8 cellular contexts compared by ENCODE assay signal in the genomic region with DNA sequence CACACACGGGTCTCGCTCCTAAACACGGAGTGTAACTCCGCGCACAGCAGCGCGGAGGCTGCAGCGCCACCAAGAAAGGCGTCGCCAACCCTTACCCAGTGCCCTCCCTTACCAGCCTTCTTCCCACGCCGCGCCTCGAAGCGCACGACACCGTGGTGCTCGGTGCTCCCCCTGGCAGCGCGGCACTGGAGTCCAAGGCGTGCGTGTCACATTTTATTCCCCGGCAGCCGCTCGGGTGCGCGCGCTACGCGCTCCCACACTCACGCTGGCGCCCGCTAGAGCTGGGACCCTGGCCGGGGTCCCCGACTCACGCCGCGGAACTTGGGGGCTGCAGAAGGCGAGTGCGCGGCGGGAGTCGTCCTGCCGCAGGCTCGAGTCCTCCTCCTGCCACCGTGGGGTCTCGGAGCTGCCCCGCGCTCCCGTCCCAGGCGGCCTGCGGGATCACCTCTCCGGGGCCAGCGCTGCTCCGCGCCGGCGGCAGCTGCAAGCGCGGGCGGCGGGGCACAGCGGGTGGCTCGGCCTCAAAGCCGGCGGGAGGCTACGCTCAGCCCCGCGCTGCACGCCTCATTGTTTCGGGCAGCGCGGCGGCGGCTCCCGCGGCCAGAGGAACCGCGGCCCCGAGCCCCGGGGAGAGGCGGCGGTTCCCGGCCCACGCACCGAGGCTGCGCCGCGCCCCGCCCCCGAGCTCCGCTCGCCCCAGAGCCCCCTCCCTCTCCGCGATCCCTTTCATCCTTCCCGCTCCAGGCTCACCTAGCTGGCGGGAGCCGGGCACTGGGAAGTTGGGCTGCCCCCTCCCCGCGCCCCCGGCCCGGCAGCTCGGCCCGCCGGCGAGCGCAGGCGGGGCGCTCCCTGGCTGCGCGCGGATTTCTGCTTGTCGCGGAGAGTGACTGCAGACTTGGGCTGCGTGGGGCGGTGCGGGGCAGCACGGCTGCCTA. TPM values are rescaled to one million over a fixed set of nuclear protein-coding genes. Genes with fewer than 3 reads are reported as not detected.
DNase-seq lines count a peak whose midpoint lies in the region; ATAC-seq and TF ChIP-seq lines count a peak whose summit lies in the region.

ST6GAL2 (minus strand) TSS at position 187 of the 935 bp plus-strand sequence. CDS start 42,190 bp downstream, outside the sequence.

- H3K27ac Mint-ChIP-seq in GM23338, result no peak within 1 kb of the TSS
- H3K27ac Mint-ChIP-seq in WTC11, result peak within 1 kb of the TSS; percentile 2; the same call in 1 of the 2 replicates
- no peak within 1 kb of the TSS for H3K27ac Mint-ChIP-seq in naive thymus-derived CD4-positive, alpha-beta T cell

- H3K27ac ChIP-seq in GM23338 (ENCODE audit: low read depth) (no peak within 1 kb of the TSS), sigmoid colon (peak within 1 kb of the TSS; percentile 9 to 81 (median 57))
- H3K27ac ChIP-seq in naive thymus-derived CD4-positive, alpha-beta T cell (ENCODE audit: low read depth, low read length), result no peak within 1 kb of the TSS

- H3K36me3 ChIP-seq in GM23338 (ENCODE audit: insufficient read depth), result no peaks in the 10 kb centered on the region
- no peaks in the 10 kb centered on the region for H3K36me3 ChIP-seq in sigmoid colon
- no peaks in the 10 kb centered on the region for H3K36me3 ChIP-seq in naive thymus-derived CD4-positive, alpha-beta T cell (ENCODE audit: control insufficient read depth in 2 of 3, insufficient read depth in 3 of 3, low read length in 3 of 3)

- peaks cover 59% of the 10 kb centered on the region for H3K4me1 ChIP-seq in GM23338 (ENCODE audit: insufficient read depth)
- peaks cover 0 to 31% (median 20%) of the 10 kb centered on the region in 4 donors for H3K4me1 ChIP-seq in sigmoid colon
- no peaks in the 10 kb centered on the region for H3K4me1 ChIP-seq in naive thymus-derived CD4-positive, alpha-beta T cell (ENCODE audit: control insufficient read depth in 2 of 2, insufficient read depth in 2 of 2, low read length in 2 of 2)

- H3K36me3 Mint-ChIP-seq in GM23338 (ENCODE audit: low read depth), result no peaks in the 10 kb centered on the region; the same call in 2 of the 3 replicates
- H3K36me3 Mint-ChIP-seq in WTC11, result no peaks in the 10 kb centered on the region
- peaks cover 0 to 4% (median 0%) of the 10 kb centered on the region in 5 donors for H3K36me3 Mint-ChIP-seq in naive thymus-derived CD4-positive, alpha-beta T cell

- peaks cover 24% of the 10 kb centered on the region for H3K27me3 Mint-ChIP-seq in GM23338 (ENCODE audit: insufficient read depth, low read depth, poor library complexity)
- peaks cover 33% of the 10 kb centered on the region for H3K27me3 Mint-ChIP-seq in WTC11 (ENCODE audit: low read depth)
- peaks cover 29 to 45% (median 33%) of the 10 kb centered on the region in 5 donors for H3K27me3 Mint-ChIP-seq in naive thymus-derived CD4-positive, alpha-beta T cell

- H3K79me2 ChIP-seq in GM23338 (replicated peaks; ENCODE audit: insufficient read depth), result peaks cover 38% of the 10 kb centered on the region

- DNase-seq in GM23338 (ENCODE audit: low spot score) (peak; percentile 72), WTC11 (ENCODE audit: low spot score) (peak; percentile 55), hepatic stellate cell (ENCODE audit: low spot score) (peak; percentile 17), sigmoid colon (no peak), MV-4-11 (lab: John Stamatoyannopoulos, UW) (no peak), AG08395 (ENCODE audit: low spot score) (no peak), NCI-H446 treated with DMSO at 0.1 percent for 48 hours (lab: John Stamatoyannopoulos, UW) (no peak)
- no peak for DNase-seq in naive thymus-derived CD4-positive, alpha-beta T cell

- TF ChIP-seq EP300 in sigmoid colon (IDR thresholded peaks at IDR 0.05), result no peak

- TF ChIP-seq CTCF in GM23338 (conservative IDR thresholded peaks at IDR 0.05; ENCODE audit: low read depth in 2 of 2), result peak in 1 of 2 experiments; percentile 15; a peak in 1 of 4 replicates
- no peak for TF ChIP-seq CTCF in WTC11 (IDR thresholded peaks at IDR 0.05)
- no peak for TF ChIP-seq CTCF in sigmoid colon (IDR thresholded peaks at IDR 0.05)

- no peaks in the 10 kb centered on the region for H3K9me3 ChIP-seq in sigmoid colon
- H3K9me3 ChIP-seq in naive thymus-derived CD4-positive, alpha-beta T cell (ENCODE audit: control insufficient read depth in 2 of 3, low read length in 3 of 3), result no peaks in the 10 kb centered on the region

- H3K4me2 ChIP-seq in GM23338, result peak within 1 kb of the TSS; percentile 80

- no peaks in the 10 kb centered on the region; the same call in 2 of the 3 replicates for H3K9me3 Mint-ChIP-seq in GM23338
- no peaks in the 10 kb centered on the region for H3K9me3 Mint-ChIP-seq in WTC11
- peaks cover 0 to 2% (median 0%) of the 10 kb centered on the region in 11 donors for H3K9me3 Mint-ChIP-seq in naive thymus-derived CD4-positive, alpha-beta T cell

- H4K20me1 ChIP-seq in GM23338 (replicated peaks; ENCODE audit: insufficient read depth), result peaks cover 2% of the 10 kb centered on the region

- H3K4me3 ChIP-seq in GM23338 (peak within 1 kb of the TSS; percentile 63), sigmoid colon (peak within 1 kb of the TSS; percentile 27 to 76 (median 54))
- no peak within 1 kb of the TSS for H3K4me3 ChIP-seq in naive thymus-derived CD4-positive, alpha-beta T cell (ENCODE audit: low read length)

- 1 to 2% methylated on average over 118 of the region's 118 CpGs for WGBS in sigmoid colon, 2 donors

- H3K4me3 Mint-ChIP-seq in GM23338 (peak within 1 kb of the TSS; percentile 95), WTC11 (peak within 1 kb of the TSS; percentile 83)
- H3K4me3 Mint-ChIP-seq in naive thymus-derived CD4-positive, alpha-beta T cell, result peak within 1 kb of the TSS in 2 of 10 donors; percentile 34 to 36

- H2AFZ ChIP-seq in GM23338, result peak within 1 kb of the TSS; percentile 87; the same call in 1 of the 2 replicates

- peaks cover 53% of the 10 kb centered on the region for H3K4me1 Mint-ChIP-seq in GM23338
- H3K4me1 Mint-ChIP-seq in WTC11, result peaks cover 50% of the 10 kb centered on the region
- peaks cover 0 to 10% (median 5%) of the 10 kb centered on the region in 7 donors for H3K4me1 Mint-ChIP-seq in naive thymus-derived CD4-positive, alpha-beta T cell

- ATAC-seq in GM23338, result peak; percentile 64
- ATAC-seq in WTC11, result peak; percentile 40
- ATAC-seq in naive thymus-derived CD4-positive, alpha-beta T cell, result no peak

- H3F3A ChIP-seq in GM23338 (replicated peaks; ENCODE audit: low read depth), result 0 out of 2 replicates have a peak, but pooled peaks cover 3% of the 10 kb centered on the region

- CTCF ChIA-PET in WTC11 (lab: Charles Lee), result interaction anchor here (0.6 to 1.9 kb wide), 4 partner anchors 17 to 452 kb away, joined by 3 to 6 read pairs (median 3); no protein-coding TSS in a partner anchor
- CTCF ChIA-PET in naive thymus-derived CD4-positive, alpha-beta T cell (lab: Charles Lee), result no interaction called here

- peaks cover 31% of the 10 kb centered on the region for H3K27me3 ChIP-seq in GM23338 (ENCODE audit: insufficient read depth)
- peaks cover 0 to 21% (median 2%) of the 10 kb centered on the region in 3 donors for H3K27me3 ChIP-seq in sigmoid colon
- no peaks in the 10 kb centered on the region for H3K27me3 ChIP-seq in naive thymus-derived CD4-positive, alpha-beta T cell (ENCODE audit: control insufficient read depth in 2 of 2, insufficient read depth in 2 of 2, low read length in 2 of 2)

- POLR2A ChIA-PET in WTC11 (lab: Charles Lee), result no interaction called here
- POLR2A ChIA-PET in naive thymus-derived CD4-positive, alpha-beta T cell (lab: Charles Lee), result no interaction called here

- no peak for TF ChIP-seq POLR2A in sigmoid colon (IDR thresholded peaks at IDR 0.05)

- H3K9me2 ChIP-seq in GM23338 (ENCODE audit: insufficient read depth), result no peaks in the 10 kb centered on the region

- intact Hi-C loops in sigmoid colon (cut with DNase I), result loop anchor here (10.0 kb wide), 1 partner anchor 241 kb away; no protein-coding TSS in a partner anchor
- intact Hi-C loops in naive thymus-derived CD4-positive, alpha-beta T cell (cut with micrococcal nuclease), result no loop called here

TF ChIP-seq in GM23338, 12 proteins besides CTCF, POLR2A, EP300 and RAD21 (continues in another document):
- no peak for TF ChIP-seq EZH2phosphoT487 (IDR thresholded peaks at IDR 0.05; ENCODE audit: unreplicated experiment)
- TF ChIP-seq ZNF331 (CRISPR knock-in tag; IDR thresholded peaks at IDR 0.05; ENCODE audit: low read depth), result no peak
- no peak for TF ChIP-seq JUNB (IDR thresholded peaks at IDR 0.05; ENCODE audit: unreplicated experiment)
- no peak for TF ChIP-seq CREB1 (CRISPR knock-in tag; IDR thresholded peaks at IDR 0.05; ENCODE audit: low read depth)
- TF ChIP-seq ETS1 (IDR thresholded peaks at IDR 0.05), result no peak

TF ChIP-seq in WTC11, 78 proteins besides CTCF, POLR2A, EP300 and RAD21 (continues in another document):
- TF ChIP-seq SOX15 (CRISPR knock-in tag; IDR thresholded peaks at IDR 0.05) (no peak), ELF4 (CRISPR knock-in tag; IDR thresholded peaks at IDR 0.05; ENCODE audit: low read depth) (0 out of 2 replicates have a peak, but pooled peaks have one; percentile 53), ZNF263 (CRISPR knock-in tag; IDR thresholded peaks at IDR 0.05; ENCODE audit: low read depth) (peak; percentile 66; the same call in 1 of the 2 replicates), IRF1 (CRISPR knock-in tag; IDR thresholded peaks at IDR 0.05) (no peak), ZNF423 (CRISPR knock-in tag; IDR thresholded peaks at IDR 0.05) (0 out of 2 replicates have a peak, but pooled peaks have one; percentile 21)
- TF ChIP-seq, protein P1, sequence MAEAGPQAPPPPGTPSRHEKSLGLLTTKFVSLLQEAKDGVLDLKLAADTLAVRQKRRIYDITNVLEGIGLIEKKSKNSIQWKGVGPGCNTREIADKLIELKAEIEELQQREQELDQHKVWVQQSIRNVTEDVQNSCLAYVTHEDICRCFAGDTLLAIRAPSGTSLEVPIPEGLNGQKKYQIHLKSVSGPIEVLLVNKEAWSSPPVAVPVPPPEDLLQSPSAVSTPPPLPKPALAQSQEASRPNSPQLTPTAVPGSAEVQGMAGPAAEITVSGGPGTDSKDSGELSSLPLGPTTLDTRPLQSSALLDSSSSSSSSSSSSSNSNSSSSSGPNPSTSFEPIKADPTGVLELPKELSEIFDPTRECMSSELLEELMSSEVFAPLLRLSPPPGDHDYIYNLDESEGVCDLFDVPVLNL (CRISPR knock-in tag; IDR thresholded peaks at IDR 0.05; ENCODE audit: borderline replicate concordance, low read depth), result peak; percentile 66; the same call in 1 of the 2 replicates

RNA-seq across cellular contexts. Expression of gene ST6GAL2, which starts in this region (rescaled TPM):
- total RNA-seq in GM23338 (2014; rRNA removed; shearing (Covaris generic)), result 23.2 and 25.7 TPM in 2 replicates
- polyA plus RNA-seq in GM23338 (2016; fragmentation: Nextera tagmentation; extraction: Ambion mirVana) (13.2 and 13.4 TPM in 2 replicates), sigmoid colon (under 1 TPM; under 0.01 to 0.23 (median 0.15) TPM)
- total RNA-seq in WTC11 (2021) (7.5 to 11.0 TPM (median 8.6 TPM) in 3 replicates), sigmoid colon (1 to 10 TPM in 3 of 4 donors, under 1 TPM in 1; 0.83 to 6.2 (median 2.5) TPM)
- total RNA-seq in naive thymus-derived CD4-positive, alpha-beta T cell, result not detected
- not detected for polyA plus RNA-seq in naive thymus-derived CD4-positive, alpha-beta T cell

Comparison
In these comparisons a context has a peak if more than half of its experiments do, and no peak if none do; other contexts are left out.
1. RNA of gene ST6GAL2 (polyA plus RNA-seq): 13.2 to 13.4 TPM in GM23338; under 0.01 to 0.23 TPM in sigmoid colon and not detected in naive thymus-derived CD4-positive, alpha-beta T cell; every median in the first group is over 10 times any median in the second.
2. DNase-seq: peak in GM23338 (single experiment), WTC11 (single experiment) and hepatic stellate cell (single experiment); none in sigmoid colon (single experiment), MV-4-11 (single experiment), naive thymus-derived CD4-positive, alpha-beta T cell (0 of 9), AG08395 (single experiment) and NCI-H446 treated with DMSO at 0.1 percent for 48 hours (single experiment).
3. H3K27ac ChIP-seq: peak in sigmoid colon (4 of 4); none in GM23338 (single experiment) and naive thymus-derived CD4-positive, alpha-beta T cell (single experiment).